Comparison of ENCODE assay signal across 9 cellular contexts in genomic region chr3:112128843-112129727, GRCh38. TPM values are rescaled to one million over a fixed set of nuclear protein-coding genes. Genes with fewer than 3 reads are reported as not detected.
DNase-seq lines count a peak whose midpoint lies in the region; ATAC-seq, FAIRE-seq and TF ChIP-seq lines count a peak whose summit lies in the region.
"Had no signal": no experiment of that assay in that cellular context is flagged by ENCODE, and none has a peak within 500 bp of the region (broad histone marks: within the 10 kb centered on the region; RNA-seq: fewer than 3 reads in every experiment).

No MANE protein-coding gene starts in this region.

- peak; percentile 23 for DNase-seq in AG08395 (ENCODE audit: low spot score)
- DNase-seq in GM19239 (ENCODE audit: insufficient read length, low spot score): no peak
- peak; percentile 51 for DNase-seq in activated CD4-positive, alpha-beta T cell treated with anti-CD3 and anti-CD28 coated beads, Interleukin-2, amount 50 U/mL, for 1 hour
- peak; percentile 61 for DNase-seq in islet precursor cell
- DNase-seq in DMS153 treated with DMSO at 0.1 percent for 48 hours (lab: John Stamatoyannopoulos, UW; ENCODE audit: unreplicated experiment): no peak
- no peak for DNase-seq in tibial nerve (ENCODE audit: low spot score in 2 of 2)
- DNase-seq in D721Med (ENCODE audit: insufficient read length, low spot score): no peak

- peaks cover 0 to 19% (median 5%) of the 10 kb centered on the region in 4 donors for H3K4me1 ChIP-seq in tibial nerve

- TF ChIP-seq CTCF in tibial nerve (IDR thresholded peaks at IDR 0.05): no peak
- no peak for TF ChIP-seq CTCF in D721Med (IDR thresholded peaks at IDR 0.05; ENCODE audit: insufficient read depth, missing control alignments)

- TF ChIP-seq EP300 in tibial nerve (IDR thresholded peaks at IDR 0.05): no peak

- peak; percentile 96 for FAIRE-seq in GM19239 (lab: Jason Lieb, UNC)
- no peak for FAIRE-seq in D721Med (lab: Jason Lieb, UNC)

- no peak overlapping the region for H3K4me3 ChIP-seq in tibial nerve

- no peaks in the 10 kb centered on the region for H3K36me3 ChIP-seq in tibial nerve

- 69 to 76% methylated on average over 7 of the region's 7 CpGs for WGBS in tibial nerve, 2 donors

- H3K27me3 ChIP-seq in tibial nerve: no peaks in the 10 kb centered on the region

- no peak overlapping the region for H3K27ac ChIP-seq in tibial nerve

- H3K9me3 ChIP-seq in tibial nerve: no peaks in the 10 kb centered on the region

- no peak for TF ChIP-seq POLR2A in tibial nerve (IDR thresholded peaks at IDR 0.05)

- peak; percentile 77 for ATAC-seq in HG03354 (IDR thresholded peaks at IDR 0.05; ENCODE audit: poor library complexity, severe bottlenecking, unreplicated experiment)

RNA-seq across cellular contexts. Expression of gene GCSAM, which starts 4.0 kb away (rescaled TPM):
- total RNA-seq in tibial nerve: 1 to 10 TPM in 1 of 4 donors, under 1 TPM in 1, not detected in 2; under 0.01 to 2.0 TPM
- total RNA-seq: dermis microvascular lymphatic vessel endothelial cell had no signal

RNA-seq across cellular contexts. Expression of gene C3orf52, which starts 42.9 kb away (rescaled TPM):
- 1 to 10 TPM in 3 of 4 donors, under 1 TPM in 1; 0.98 to 8.5 (median 5.6) TPM for total RNA-seq in tibial nerve

Comparison
In these comparisons a context has a peak if more than half of its experiments do, and no peak if none do; other contexts are left out.
1. DNase-seq: peak in AG08395 (single experiment), activated CD4-positive, alpha-beta T cell treated with anti-CD3 and anti-CD28 coated beads, Interleukin-2, amount 50 U/mL, for 1 hour (single experiment) and islet precursor cell (single experiment); none in GM19239 (single experiment), DMS153 treated with DMSO at 0.1 percent for 48 hours (single experiment), tibial nerve (0 of 2) and D721Med (single experiment).